Comparison of ENCODE assay signal across 4 cellular contexts in genomic region chr10:1708746-1709145, GRCh38. TPM values are rescaled to one million over a fixed set of nuclear protein-coding genes. Genes with fewer than 3 reads are reported as not detected.
"Had no signal": no experiment of that assay in that cellular context is flagged by ENCODE, and none has a peak within 500 bp of the region (broad histone marks: within the 10 kb centered on the region; RNA-seq: fewer than 3 reads in every experiment).

No MANE protein-coding gene starts in this region.

- H3K4me3 ChIP-seq: GM12878 had no signal

- DNase-seq: GDM1, GF-D8 had no signal

- ATAC-seq: GM12878 had no signal

RNA-seq across cellular contexts. Expression of gene ADARB2, which starts 28.6 kb away (rescaled TPM):
- total RNA-seq: G401 had no signal
